8 cellular contexts compared by ENCODE assay signal in the genomic region with DNA sequence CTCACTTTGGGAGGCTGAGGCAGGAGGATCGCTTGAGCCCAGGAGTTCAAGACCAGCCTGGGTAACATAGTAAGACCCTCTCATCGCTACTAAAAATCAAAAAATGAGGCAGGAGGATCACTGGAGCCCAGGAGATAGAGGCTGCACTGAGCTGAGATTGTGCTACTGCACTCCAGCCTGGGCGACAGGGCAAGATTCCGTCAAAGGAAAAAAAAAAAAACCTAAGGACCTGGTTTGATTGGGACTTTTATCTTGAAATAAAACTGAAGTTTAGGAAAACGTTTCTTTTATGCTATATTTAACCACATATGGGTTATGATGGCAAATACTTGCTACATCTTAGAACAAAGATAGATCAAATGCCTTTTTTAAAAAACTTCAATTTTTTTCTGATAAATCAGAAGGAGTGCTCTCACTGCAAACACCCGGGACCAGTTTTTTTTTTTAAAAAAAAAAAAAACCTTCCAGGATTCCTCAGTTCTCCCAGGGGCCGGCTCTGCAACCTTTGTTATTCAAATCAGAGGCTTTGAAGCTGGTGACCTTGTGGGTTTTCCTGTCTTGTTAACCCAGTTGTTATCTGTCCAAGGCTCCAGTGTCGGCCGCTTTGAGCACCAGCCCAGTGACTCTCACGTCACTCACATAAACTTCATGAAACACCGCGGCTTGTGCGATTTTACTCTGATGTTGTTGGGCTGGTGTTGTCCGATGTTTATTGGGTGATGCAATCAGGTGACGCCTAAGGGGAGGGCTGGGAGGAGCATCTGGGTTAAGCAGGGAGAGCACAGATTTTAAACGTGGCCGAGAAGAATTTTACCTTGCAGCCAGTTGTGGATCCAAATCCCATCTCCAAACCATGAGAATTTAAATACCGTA.
DNase-seq lines count a peak whose midpoint lies in the region; ATAC-seq and TF ChIP-seq lines count a peak whose summit lies in the region.

No MANE protein-coding gene starts in this region.

- no peaks in the 10 kb centered on the region for H3K27me3 ChIP-seq in neuron (ENCODE audit: insufficient read depth, low read length)

- peaks cover 12% of the 10 kb centered on the region; the same call in 1 of the 2 replicates for H3K4me1 ChIP-seq in ES-I3 (ENCODE audit: insufficient read depth, low read length)
- peaks cover 21% of the 10 kb centered on the region for H3K4me1 ChIP-seq in neuron (ENCODE audit: insufficient read depth, low read length)

- H3K36me3 ChIP-seq in ES-I3 (ENCODE audit: insufficient read depth, low read length) (no peaks in the 10 kb centered on the region), neuron (ENCODE audit: insufficient read depth, low read length) (no peaks in the 10 kb centered on the region)

- DNase-seq in NCI-H1436 treated with DMSO at 0.1 percent for 48 hours (lab: John Stamatoyannopoulos, UW) (peak; percentile 8), fibroblast of pulmonary artery (ENCODE audit: low read depth) (peak; percentile 84), NCI-H2081 treated with DMSO at 0.1 percent for 48 hours (lab: John Stamatoyannopoulos, UW) (no peak)
- peak; percentile 50 for DNase-seq in activated CD4-positive, alpha-beta T cell treated with anti-CD3 and anti-CD28 coated beads for 48 hours
- no peak for DNase-seq in NK-92 treated with Interleukin-12 subunit alpha and Interleukin-12 subunit beta, amount 100 ng/mL, for 24 hours (lab: John Stamatoyannopoulos, UW)

- peak overlapping the region; percentile 61 for H3K9ac ChIP-seq in ES-I3 (ENCODE audit: low read depth, low read length)

- no peak for TF ChIP-seq CTCF in fibroblast of pulmonary artery (IDR thresholded peaks at IDR 0.05; ENCODE audit: low read length, missing control alignments)

- H3K9me3 ChIP-seq in ES-I3 (ENCODE audit: control insufficient read depth, insufficient read depth, low read length) (no peaks in the 10 kb centered on the region), neuron (ENCODE audit: low read length) (no peaks in the 10 kb centered on the region)

- ATAC-seq in GM19351 (IDR thresholded peaks at IDR 0.05; ENCODE audit: unreplicated experiment): no peak

- H2AFZ ChIP-seq in neuron (ENCODE audit: low read depth, low read length): peak overlapping the region; percentile 76

- H3K4me3 ChIP-seq in fibroblast of pulmonary artery (replicated peaks; ENCODE audit: low read depth, low read length) (peak overlapping the region; percentile 27), neuron (ENCODE audit: low read length) (peak overlapping the region; percentile 44)

Comparison
In these comparisons a context has a peak if more than half of its experiments do, and no peak if none do; other contexts are left out.
1. DNase-seq: peak in NCI-H1436 treated with DMSO at 0.1 percent for 48 hours (single experiment), activated CD4-positive, alpha-beta T cell treated with anti-CD3 and anti-CD28 coated beads for 48 hours (single experiment) and fibroblast of pulmonary artery (single experiment); none in NK-92 treated with Interleukin-12 subunit alpha and Interleukin-12 subunit beta, amount 100 ng/mL, for 24 hours (single experiment) and NCI-H2081 treated with DMSO at 0.1 percent for 48 hours (single experiment).